Comparison of ENCODE assay signal across 13 cellular contexts in the genomic region with DNA sequence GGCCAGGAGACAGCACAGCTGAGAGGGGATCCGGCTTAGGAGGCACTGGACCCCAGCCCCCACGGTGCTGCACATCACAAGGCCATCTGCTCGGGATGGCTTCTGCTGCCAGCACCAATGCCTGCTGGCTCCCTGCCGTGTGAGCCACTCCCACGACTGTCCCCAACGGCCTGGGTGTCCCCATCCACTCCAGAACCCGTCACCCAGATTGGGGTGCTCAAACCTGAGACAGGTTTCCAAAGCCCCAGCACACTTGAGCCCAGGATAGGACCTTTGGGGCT.
DNase-seq lines count a peak whose midpoint lies in the region; ATAC-seq and TF ChIP-seq lines count a peak whose summit lies in the region.
"Had no signal": no experiment of that assay in that cellular context is flagged by ENCODE, and none has a peak within 500 bp of the region (broad histone marks: within the 10 kb centered on the region; RNA-seq: fewer than 3 reads in every experiment).

No MANE protein-coding gene starts in this region.

- no peak overlapping the region for H2BK5ac ChIP-seq in neuronal stem cell (ENCODE audit: low read length)

- TF ChIP-seq CTCF in SK-N-SH (IDR thresholded peaks at IDR 0.05) (no peak), ascending aorta (IDR thresholded peaks at IDR 0.05) (no peak), upper lobe of left lung (IDR thresholded peaks at IDR 0.05) (no peak)

- no peak overlapping the region for H4K91ac ChIP-seq in neuronal stem cell (ENCODE audit: low read depth, low read length, poor library complexity)

- peaks cover 25% of the 10 kb centered on the region; the same call in 1 of the 2 replicates for H3K79me2 ChIP-seq in SK-N-SH (ENCODE audit: insufficient read depth)

- no peak for TF ChIP-seq RAD21 in SK-N-SH (IDR thresholded peaks at IDR 0.05; ENCODE audit: low read length)

- intact Hi-C loops in ascending aorta (cut with DNase I), result no loop called here

- POLR2A ChIA-PET in SK-N-SH (lab: Yijun Ruan, JAX), result no interaction called here

- H3K27me3 ChIP-seq in SK-N-SH (ENCODE audit: insufficient read depth) (no peaks in the 10 kb centered on the region), ascending aorta (no peaks in the 10 kb centered on the region), neuronal stem cell (ENCODE audit: control insufficient read depth in 3 of 3, insufficient read depth in 3 of 3, low read depth in 1 of 3, low read length in 3 of 3) (no peaks in the 10 kb centered on the region), upper lobe of left lung (no peaks in the 10 kb centered on the region)

- H3K36me3 ChIP-seq in SK-N-SH (replicated peaks in 1 of 2; ENCODE audit: control insufficient read depth in 1 of 2, insufficient read depth in 2 of 2, low read length in 1 of 2) (peaks cover 14 to 53% of the 10 kb centered on the region in 2 experiments), ascending aorta (peaks cover 43 to 65% of the 10 kb centered on the region in 2 donors), neuronal stem cell (replicated peaks in 1 of 2; ENCODE audit: control insufficient read depth in 2 of 2, insufficient read depth in 2 of 2, low read length in 2 of 2) (peaks cover 26 to 70% of the 10 kb centered on the region in 2 donors), upper lobe of left lung (peaks cover 20 to 83% (median 73%) of the 10 kb centered on the region in 4 donors)

- WGBS in SK-N-SH (ENCODE audit: low lambda C conversion rate), result 60% methylated on average over 3 of the region's 7 CpGs
- WGBS in neuronal stem cell (ENCODE audit: extremely low coverage in 2 of 2, insufficient read length in 2 of 2, insufficient replicate concordance in 1 of 2), 2 donors, result no CpG with 5 or more reads among the region's 7 CpGs
- 57% methylated on average over 6 of the region's 7 CpGs; no CpG with 5 or more reads in 1 of the 2 donors for WGBS in upper lobe of left lung, 2 donors

- CTCF ChIA-PET in SK-N-SH (lab: Yijun Ruan, JAX), result interaction anchor here (1.0 to 6.0 kb wide), 7 partner anchors 8 to 121 kb away, joined by 3 to 37 read pairs (median 20); no protein-coding TSS in a partner anchor

- TF ChIP-seq POLR2A in upper lobe of left lung (IDR thresholded peaks at IDR 0.05), result no peak

- H3K4me2 ChIP-seq in SK-N-SH (no peak overlapping the region), neuronal stem cell (ENCODE audit: insufficient read depth, low read length, poor library complexity, severe bottlenecking) (no peak overlapping the region)

- peaks cover 28 to 61% of the 10 kb centered on the region in 2 experiments for H3K4me1 ChIP-seq in SK-N-SH (ENCODE audit: control insufficient read depth in 1 of 2, insufficient read depth in 2 of 2, low read depth in 1 of 2, low read length in 1 of 2)
- H3K4me1 ChIP-seq in ascending aorta, result peaks cover 22 to 60% of the 10 kb centered on the region in 2 donors
- H3K4me1 ChIP-seq in neuronal stem cell (ENCODE audit: control insufficient read depth in 2 of 2, insufficient read depth in 1 of 2, low read depth in 1 of 2, low read length in 2 of 2), result peaks cover 9 to 20% of the 10 kb centered on the region in 2 donors
- peaks cover 39 to 63% (median 55%) of the 10 kb centered on the region in 4 donors for H3K4me1 ChIP-seq in upper lobe of left lung

- no peak overlapping the region for H3K18ac ChIP-seq in neuronal stem cell (ENCODE audit: low read length)

- H3K4me3 ChIP-seq in SK-N-SH (ENCODE audit: low read depth in 2 of 2, low read length in 1 of 2) (no peak overlapping the region), ascending aorta (no peak overlapping the region), neuronal stem cell (ENCODE audit: low read length in 2 of 2) (no peak overlapping the region), upper lobe of left lung (no peak overlapping the region)

- no peak for TF ChIP-seq EP300 in SK-N-SH (IDR thresholded peaks at IDR 0.05; ENCODE audit: borderline replicate concordance in 1 of 2, low read depth in 1 of 2, low read length in 1 of 2)
- no peak for TF ChIP-seq EP300 in upper lobe of left lung (IDR thresholded peaks at IDR 0.05)

- peaks cover 12% of the 10 kb centered on the region for H4K20me1 ChIP-seq in SK-N-SH (ENCODE audit: insufficient read depth)

- H2BK15ac ChIP-seq in neuronal stem cell (ENCODE audit: low read length), result no peak overlapping the region

- DNase-seq in SK-N-SH (peak; percentile 73), ascending aorta (ENCODE audit: low spot score in 2 of 2) (no peak), neuronal stem cell (ENCODE audit: low spot score) (no peak), upper lobe of left lung (no peak), AG20443 (ENCODE audit: low spot score) (no peak)
- DNase-seq: amniotic stem cell; CD4-positive, alpha-beta T cell; NCI-H1048; stimulated activated CD4-positive, alpha-beta T cell treated with anti-CD3 and anti-CD28 coated beads, Interleukin-2, amount 100 ng/mL, for 24 hours had no signal

- H2AFZ ChIP-seq in SK-N-SH (ENCODE audit: low read depth), result no peak overlapping the region
- no peak overlapping the region for H2AFZ ChIP-seq in neuronal stem cell (ENCODE audit: low read length)

- ATAC-seq in SK-N-SH treated with all-trans-retinoic acid at 6 μM for 48 hours (no peak), upper lobe of left lung (ENCODE audit: low FRiP score in 2 of 2) (no peak), HG03039 (IDR thresholded peaks at IDR 0.05; ENCODE audit: unreplicated experiment) (no peak), HG03469 (IDR thresholded peaks at IDR 0.05; ENCODE audit: unreplicated experiment) (no peak)
- ATAC-seq: WTC11 had no signal

- peak overlapping the region; percentile 9 for H3K14ac ChIP-seq in neuronal stem cell (ENCODE audit: low read length)

- peak overlapping the region; percentile 26 for H3K23ac ChIP-seq in neuronal stem cell (ENCODE audit: low read depth, low read length, poor library complexity)

- no peak overlapping the region for H3K9ac ChIP-seq in SK-N-SH
- H3K9ac ChIP-seq in neuronal stem cell (ENCODE audit: low read depth, low read length, poor library complexity), result no peak overlapping the region

- H4K8ac ChIP-seq in neuronal stem cell (ENCODE audit: low read depth, low read length), result no peak overlapping the region

- H3K9me2 ChIP-seq in SK-N-SH, result no peaks in the 10 kb centered on the region

- H2BK12ac ChIP-seq in neuronal stem cell (ENCODE audit: low read length), result peak overlapping the region; percentile 76

- no peak overlapping the region for H3K4ac ChIP-seq in neuronal stem cell (ENCODE audit: low read length)

- peak overlapping the region; percentile 80 for H2AK5ac ChIP-seq in neuronal stem cell (ENCODE audit: low read depth, low read length)

- H3K79me1 ChIP-seq in neuronal stem cell (ENCODE audit: low read depth, low read length), result no peaks in the 10 kb centered on the region

- H3K27ac ChIP-seq in SK-N-SH (ENCODE audit: low read depth in 2 of 2, low read length in 1 of 2) (peak overlapping the region in 1 of 2 experiments; percentile 89; a peak in 2 of 4 replicates), ascending aorta (peak overlapping the region; percentile 13 to 90), neuronal stem cell (replicated peaks; ENCODE audit: low read length) (no peak overlapping the region), upper lobe of left lung (peak overlapping the region in 3 of 4 donors; percentile 26 to 71 (median 31))

- H3K9me3 ChIP-seq in SK-N-SH (no peaks in the 10 kb centered on the region), ascending aorta (no peaks in the 10 kb centered on the region), neuronal stem cell (replicated peaks in 1 of 2; ENCODE audit: control insufficient read depth in 2 of 2, insufficient read depth in 1 of 2, low read depth in 1 of 2, low read length in 2 of 2) (no peaks in the 10 kb centered on the region), upper lobe of left lung (no peaks in the 10 kb centered on the region)

- peaks cover 21% of the 10 kb centered on the region for H3F3A ChIP-seq in SK-N-SH (replicated peaks; ENCODE audit: insufficient read depth)

- no peak overlapping the region for H2BK120ac ChIP-seq in neuronal stem cell (ENCODE audit: low read depth, low read length)

TF ChIP-seq in SK-N-SH, 30 proteins besides CTCF, POLR2A, EP300 and RAD21:
- TF ChIP-seq MXI1 (IDR thresholded peaks at IDR 0.05; ENCODE audit: low read depth, low read length), result no peak

TF ChIP-seq in SK-N-SH treated with all-trans-retinoic acid at 6 μM for 48 hours, 23 proteins besides CTCF, POLR2A, EP300 and RAD21 (continues in another document):
- no peak for TF ChIP-seq TOX (CRISPR knock-in tag; IDR thresholded peaks at IDR 0.05; ENCODE audit: borderline replicate concordance)
- TF ChIP-seq GLIS3 (CRISPR knock-in tag; IDR thresholded peaks at IDR 0.05), result no peak
- no peak for TF ChIP-seq ISL1 (CRISPR knock-in tag; IDR thresholded peaks at IDR 0.05)
- TF ChIP-seq, protein P1, sequence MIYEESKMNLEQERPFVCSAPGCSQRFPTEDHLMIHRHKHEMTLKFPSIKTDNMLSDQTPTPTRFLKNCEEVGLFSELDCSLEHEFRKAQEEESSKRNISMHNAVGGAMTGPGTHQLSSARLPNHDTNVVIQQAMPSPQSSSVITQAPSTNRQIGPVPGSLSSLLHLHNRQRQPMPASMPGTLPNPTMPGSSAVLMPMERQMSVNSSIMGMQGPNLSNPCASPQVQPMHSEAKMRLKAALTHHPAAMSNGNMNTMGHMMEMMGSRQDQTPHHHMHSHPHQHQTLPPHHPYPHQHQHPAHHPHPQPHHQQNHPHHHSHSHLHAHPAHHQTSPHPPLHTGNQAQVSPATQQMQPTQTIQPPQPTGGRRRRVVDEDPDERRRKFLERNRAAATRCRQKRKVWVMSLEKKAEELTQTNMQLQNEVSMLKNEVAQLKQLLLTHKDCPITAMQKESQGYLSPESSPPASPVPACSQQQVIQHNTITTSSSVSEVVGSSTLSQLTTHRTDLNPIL (CRISPR knock-in tag; IDR thresholded peaks at IDR 0.05; ENCODE audit: low read depth), result no peak
- no peak for TF ChIP-seq ZFP30 (CRISPR knock-in tag; IDR thresholded peaks at IDR 0.05)
- TF ChIP-seq ZNF8 (CRISPR knock-in tag; IDR thresholded peaks at IDR 0.05), result no peak
